8 cellular contexts compared by ENCODE assay signal in the genomic region with DNA sequence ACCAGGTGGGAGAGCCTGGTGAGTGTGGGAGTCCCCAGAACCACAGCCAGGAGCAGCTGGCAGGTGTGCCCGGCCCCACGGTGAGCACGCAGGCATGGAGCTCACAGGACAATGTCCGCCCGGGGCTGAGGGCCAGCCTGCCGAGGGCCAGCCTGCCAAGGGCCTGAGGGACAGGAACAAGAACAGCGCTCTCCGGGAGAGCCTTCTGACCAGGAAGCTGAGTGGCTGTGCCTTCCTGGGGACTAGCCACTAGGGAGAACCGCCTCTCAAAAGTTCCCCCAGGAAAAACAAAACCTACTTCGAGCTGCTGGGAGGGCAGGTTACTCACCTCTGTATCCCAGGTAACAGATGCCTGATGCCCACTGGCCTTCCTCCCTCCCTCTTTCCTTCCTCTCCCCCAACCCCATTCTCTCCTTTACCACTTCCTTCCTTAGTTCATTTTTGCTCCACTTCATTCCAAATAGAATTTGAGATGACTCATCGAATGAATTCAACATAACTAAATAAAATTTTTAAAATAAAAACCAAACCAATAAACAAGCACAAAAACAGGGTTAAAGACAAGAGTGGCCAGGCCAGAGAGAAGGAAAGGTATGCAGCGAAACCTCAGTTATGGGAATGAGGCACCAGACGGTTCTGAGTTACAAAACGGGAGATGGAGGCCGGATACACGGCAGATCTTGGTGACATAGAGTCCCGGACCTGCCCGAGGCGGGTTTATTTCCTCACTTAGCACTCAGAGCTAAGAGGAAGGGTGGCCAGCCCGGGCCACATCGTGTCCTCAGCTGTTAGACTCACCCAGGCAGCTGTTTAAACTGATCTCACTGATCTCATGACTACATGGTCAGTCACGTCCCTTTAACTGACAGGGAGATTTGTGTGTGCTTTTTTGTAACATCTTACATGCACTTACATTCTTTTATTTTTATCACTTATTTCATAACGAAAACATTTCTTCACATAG.
A peak's percentile ranks its signal among the peaks of the same experiment; 100 is the strongest.
DNase-seq lines count a peak whose midpoint lies in the region; ATAC-seq and TF ChIP-seq lines count a peak whose summit lies in the region.

No MANE protein-coding gene starts in this region.

- no peaks in the 10 kb centered on the region for H3K36me3 ChIP-seq in vagina

- TF ChIP-seq CTCF in vagina (IDR thresholded peaks at IDR 0.05) = no peak

- peak overlapping the region; percentile 71 for H3K27ac ChIP-seq in vagina

- peaks cover 39% of the 10 kb centered on the region for H3K4me1 ChIP-seq in vagina

- no peak for TF ChIP-seq POLR2A in vagina (IDR thresholded peaks at IDR 0.05)

- no peaks in the 10 kb centered on the region for H3K9me3 ChIP-seq in vagina

- no peak overlapping the region for H3K4me3 ChIP-seq in vagina

- ATAC-seq in HG03520 (IDR thresholded peaks at IDR 0.05; ENCODE audit: unreplicated experiment) = no peak

- no peaks in the 10 kb centered on the region for H3K27me3 ChIP-seq in vagina

- DNase-seq in NCI-H748 (lab: John Stamatoyannopoulos, UW; ENCODE audit: unreplicated experiment) (peak; percentile 52), NCI-H748 treated with DMSO at 0.1 percent for 48 hours (lab: John Stamatoyannopoulos, UW) (no peak), cerebellum (ENCODE audit: low spot score) (peak; percentile 33), lung microvascular endothelial cell (ENCODE audit: low read depth in 2 of 2) (peak; percentile 48 to 92), vagina (ENCODE audit: extremely low spot score in 2 of 2) (no peak), DMS79 treated with DMSO at 0.1 percent for 48 hours (lab: John Stamatoyannopoulos, UW) (no peak)
- no peak for DNase-seq in activated CD4-positive, CD25-positive, alpha-beta regulatory T cell (lab: John Stamatoyannopoulos, UW)

- intact Hi-C loops in vagina (cut with DNase I) = no loop called here

Comparison
In these comparisons a context has a peak if more than half of its experiments do, and no peak if none do; other contexts are left out.
1. DNase-seq: peak in NCI-H748 (single experiment), cerebellum (single experiment) and lung microvascular endothelial cell (2 of 2); none in NCI-H748 treated with DMSO at 0.1 percent for 48 hours (single experiment), vagina (0 of 2), DMS79 treated with DMSO at 0.1 percent for 48 hours (single experiment) and activated CD4-positive, CD25-positive, alpha-beta regulatory T cell (0 of 4).